14 cellular contexts compared by ENCODE assay signal in genomic region chr12:27571463-27571862, GRCh38. TPM values are rescaled to one million over a fixed set of nuclear protein-coding genes. Genes with fewer than 3 reads are reported as not detected.
A peak's percentile ranks its signal among the peaks of the same experiment; 100 is the strongest.
DNase-seq lines count a peak whose midpoint lies in the region; ATAC-seq and TF ChIP-seq lines count a peak whose summit lies in the region.
"Had no signal": no experiment of that assay in that cellular context is flagged by ENCODE, and none has a peak within 500 bp of the region (broad histone marks: within the 10 kb centered on the region; RNA-seq: fewer than 3 reads in every experiment).

No MANE protein-coding gene starts in this region.

- H2BK20ac ChIP-seq in IMR-90 (ENCODE audit: low read depth, low read length), result peak overlapping the region; percentile 28; the same call in 1 of the 2 replicates

- H3K9me3 ChIP-seq in IMR-90 (ENCODE audit: control insufficient read depth, insufficient read depth, low read length), result no peaks in the 10 kb centered on the region
- no peaks in the 10 kb centered on the region for H3K9me3 ChIP-seq in left lung
- H3K9me3 ChIP-seq: sigmoid colon, SJCRH30, vagina had no signal

- H3K9ac ChIP-seq in IMR-90 (ENCODE audit: low read depth, low read length), result no peak overlapping the region

- intact Hi-C loops in IMR-90 (cut with micrococcal nuclease), result loop anchor here (5.0 kb wide), 1 partner anchor 46 kb away; no protein-coding TSS in a partner anchor
- intact Hi-C loops in left lung (cut with DNase I), result no loop called here

- peak overlapping the region; percentile 8 for H2BK5ac ChIP-seq in IMR-90 (ENCODE audit: low read depth, low read length, poor library complexity, severe bottlenecking)

- dilution Hi-C loops in IMR-90 (cut with HindIII; ENCODE audit: low sequenced_read_pairs, unreplicated experiment), result no loop called here

- H3K23ac ChIP-seq in IMR-90 (ENCODE audit: low read depth, low read length), result 0 out of 2 replicates have a peak overlapping the region, but pooled peaks have one; percentile 0

- peaks cover 15% of the 10 kb centered on the region for H3K4me1 ChIP-seq in IMR-90 (ENCODE audit: control insufficient read depth, insufficient read depth, low read length)
- H3K4me1 ChIP-seq in left lung, result peaks cover 12 to 13% of the 10 kb centered on the region in 2 donors

- peaks cover 9 to 59% of the 10 kb centered on the region in 2 experiments for H3K79me1 ChIP-seq in IMR-90 (ENCODE audit: low read depth in 1 of 2, low read length in 2 of 2)

- H4K20me1 ChIP-seq in IMR-90 (ENCODE audit: insufficient read depth, low read length), result no peaks in the 10 kb centered on the region

- in situ Hi-C loops in IMR-90 (cut with MboI; ENCODE audit: low sequenced_read_pairs), result no loop called here

- no peak overlapping the region for H3K4me3 ChIP-seq in BJ (ENCODE audit: low read depth, low read length)
- H3K4me3 ChIP-seq in IMR-90 (ENCODE audit: insufficient read depth, low read depth, low read length), result no peak overlapping the region
- H3K4me3 ChIP-seq in choroid plexus epithelial cell (ENCODE audit: low read depth, low read length), result no peak overlapping the region
- no peak overlapping the region for H3K4me3 ChIP-seq in left lung
- H3K4me3 ChIP-seq: sigmoid colon, SJCRH30, vagina had no signal

- H4K5ac ChIP-seq in IMR-90 (ENCODE audit: low read depth, low read length), result no peak overlapping the region

- H2BK120ac ChIP-seq in IMR-90 (ENCODE audit: low read depth, low read length), result peak overlapping the region; percentile 64; the same call in 1 of the 2 replicates

- BruUV-seq in IMR-90 (replicated peaks; lab: Mats Ljungman, UMichigan), result no TSS peak

- H3K9me1 ChIP-seq in IMR-90 (ENCODE audit: insufficient read depth, low read length), result peaks cover 7% of the 10 kb centered on the region; the same call in 1 of the 2 replicates

- H3K27ac ChIP-seq in IMR-90 (ENCODE audit: insufficient read depth, low read length) (no peak overlapping the region), left lung (no peak overlapping the region)
- H3K27ac ChIP-seq: sigmoid colon, SJCRH30, vagina had no signal

- 0 out of 2 replicates have a peak overlapping the region, but pooled peaks have one; percentile 42 for H3K14ac ChIP-seq in IMR-90 (replicated peaks; ENCODE audit: low read depth, low read length)

- H3K36me3 ChIP-seq in BJ (ENCODE audit: control insufficient read depth, insufficient read depth, low read length) (no peaks in the 10 kb centered on the region), IMR-90 (ENCODE audit: control insufficient read depth, insufficient read depth, low read length) (no peaks in the 10 kb centered on the region), left lung (no peaks in the 10 kb centered on the region)
- H3K36me3 ChIP-seq: sigmoid colon, SJCRH30, vagina had no signal

- DNase-seq in BJ (ENCODE audit: low read depth) (peak; percentile 76), IMR-90 (peak; percentile 91), choroid plexus epithelial cell (ENCODE audit: low read depth) (peak; percentile 89), left lung (no peak), NCI-H128 (lab: John Stamatoyannopoulos, UW; ENCODE audit: unreplicated experiment) (no peak)
- DNase-seq in stimulated activated CD4-positive, alpha-beta T cell treated with anti-CD3 and anti-CD28 coated beads, Interleukin-2, amount 100 ng/mL, for 24 hours, result no peak
- DNase-seq: activated CD4-positive, CD25-positive, alpha-beta regulatory T cell; NCI-H510A treated with DMSO at 0.1 percent for 48 hours; sigmoid colon; SJCRH30 had no signal

- H3K4me2 ChIP-seq in IMR-90 (ENCODE audit: low read depth, low read length), result peak overlapping the region; percentile 28; the same call in 1 of the 2 replicates

- H3K27me3 ChIP-seq in BJ (ENCODE audit: control insufficient read depth, insufficient read depth, low read length), result no peaks in the 10 kb centered on the region
- no peaks in the 10 kb centered on the region for H3K27me3 ChIP-seq in IMR-90 (ENCODE audit: control insufficient read depth, insufficient read depth, low read length)
- H3K27me3 ChIP-seq in left lung, result no peaks in the 10 kb centered on the region
- H3K27me3 ChIP-seq: sigmoid colon, SJCRH30, vagina had no signal

- H2AK5ac ChIP-seq in IMR-90 (ENCODE audit: low read depth, low read length), result no peak overlapping the region

- H3K18ac ChIP-seq in IMR-90 (ENCODE audit: low read depth, low read length), result no peak overlapping the region

- no peak overlapping the region for H4K91ac ChIP-seq in IMR-90 (ENCODE audit: insufficient read depth, low read depth, low read length)

- no peak for TF ChIP-seq POLR2A in IMR-90 (IDR thresholded peaks at IDR 0.05; ENCODE audit: low read depth, low read length)

- no peak overlapping the region for H3K56ac ChIP-seq in IMR-90 (ENCODE audit: extremely low read depth, insufficient read depth, low read length)

- TF ChIP-seq CTCF in BJ (IDR thresholded peaks at IDR 0.05; ENCODE audit: insufficient read depth, low read depth, low read length) (no peak), IMR-90 (conservative IDR thresholded peaks at IDR 0.05; ENCODE audit: low read depth, low read length) (no peak), choroid plexus epithelial cell (conservative IDR thresholded peaks at IDR 0.05; ENCODE audit: low read depth, low read length) (no peak), left lung (IDR thresholded peaks at IDR 0.05) (no peak)

- no peak for TF ChIP-seq RAD21 in IMR-90 (IDR thresholded peaks at IDR 0.05; ENCODE audit: low read length)

- CTCF ChIA-PET in BJ (lab: Yijun Ruan, JAX), result no interaction called here
- CTCF ChIA-PET in IMR-90 (lab: Yijun Ruan, JAX), result no interaction called here

- H2BK15ac ChIP-seq in IMR-90 (ENCODE audit: low read depth, low read length), result no peak overlapping the region

- peak; percentile 43 for ATAC-seq in IMR-90 (ENCODE audit: low read depth)
- ATAC-seq in left lung, result peak; percentile 35
- no peak for ATAC-seq in HG02642 (IDR thresholded peaks at IDR 0.05; ENCODE audit: poor library complexity, unreplicated experiment)
- no peak for ATAC-seq in GM21825 (IDR thresholded peaks at IDR 0.05; ENCODE audit: unreplicated experiment)
- ATAC-seq: activated T-helper 17 cell treated with anti-CD3 and anti-CD28 coated beads, Interleukin-2, amount 50 U/mL, for 72 hours had no signal

- WGBS in IMR-90 (ENCODE audit: extremely low coverage in 2 of 2, insufficient read length in 1 of 2), 2 experiments, result no CpG with 5 or more reads among the region's 1 CpG

- H4K8ac ChIP-seq in IMR-90 (ENCODE audit: low read depth in 2 of 2, low read length in 2 of 2), result peak overlapping the region in 1 of 2 experiments; percentile 40; a peak in 1 of 4 replicates

- H2AK9ac ChIP-seq in IMR-90 (replicated peaks; ENCODE audit: low read depth, low read length, poor library complexity), result no peak overlapping the region

- no peak overlapping the region for H2AFZ ChIP-seq in IMR-90 (replicated peaks; ENCODE audit: low read length, poor library complexity)

- H3K4ac ChIP-seq in IMR-90 (ENCODE audit: low read depth, low read length), result no peak overlapping the region; the same call in 1 of the 2 replicates

- POLR2A ChIA-PET in BJ (lab: Charles Lee) (no interaction called here), IMR-90 (lab: Charles Lee; ENCODE audit: unreplicated experiment) (no interaction called here)

TF ChIP-seq in IMR-90, 13 proteins besides CTCF, POLR2A, EP300 and RAD21:
- TF ChIP-seq MAZ (IDR thresholded peaks at IDR 0.05; ENCODE audit: borderline replicate concordance, low read depth, low read length), result no peak
- no peak for TF ChIP-seq RCOR1 (IDR thresholded peaks at IDR 0.05; ENCODE audit: insufficient replicate concordance, low read length)
- TF ChIP-seq FOS (IDR thresholded peaks at IDR 0.05; ENCODE audit: low read depth, low read length), result peak; percentile 47; the same call in 1 of the 2 replicates
- peak; percentile 90 for TF ChIP-seq CEBPB (IDR thresholded peaks at IDR 0.05; ENCODE audit: low read depth, low read length)
- TF ChIP-seq USF2 (IDR thresholded peaks at IDR 0.05; ENCODE audit: low read depth, low read length), result no peak
- TF ChIP-seq ELK1 (IDR thresholded peaks at IDR 0.05; ENCODE audit: borderline replicate concordance, low read depth, low read length), result no peak
- no peak for TF ChIP-seq SMC3 (IDR thresholded peaks at IDR 0.05; ENCODE audit: low read depth, low read length)

RNA-seq across cellular contexts. Expression of gene PPFIBP1, which starts 47.5 kb away (rescaled TPM):
- polyA plus RNA-seq in BJ (2011; rRNA removed) (47.5 and 67.4 TPM in 2 replicates), IMR-90 (2012; rRNA removed) (27.5 and 30.4 TPM in 2 replicates)
- polyA minus RNA-seq in BJ (2011; rRNA and poly(A)+ RNA removed), result 83.0 and 93.0 TPM in 2 replicates
- total RNA-seq in IMR-90 (2012; rRNA removed) (72.2 and 78.6 TPM in 2 replicates), left lung (10 to 100 TPM; 96.1 to 97.3 TPM)
- 6.9 and 9.1 TPM in 2 replicates for polyA plus RNA-seq in IMR-90 (2012; cell fraction: cytosol; rRNA removed)
- polyA plus RNA-seq in IMR-90 (2012; cell fraction: nucleus; rRNA removed; ENCODE audit: low replicate concordance), result 14.5 and 64.6 TPM in 2 replicates

Comparison
In these comparisons a context has a peak if more than half of its experiments do, and no peak if none do; other contexts are left out.
1. DNase-seq: peak in BJ (single experiment), IMR-90 (single experiment) and choroid plexus epithelial cell (single experiment); none in left lung (0 of 2), stimulated activated CD4-positive, alpha-beta T cell treated with anti-CD3 and anti-CD28 coated beads, Interleukin-2, amount 100 ng/mL, for 24 hours (0 of 2) and NCI-H128 (single experiment).
2. ATAC-seq: peak in IMR-90 (single experiment) and left lung (single experiment); none in HG02642 (single experiment) and GM21825 (single experiment).